In genomic region chr1:5915587-5916571, GRCh38 we compare ENCODE assay signal across 8 cellular contexts.
DNase-seq lines count a peak whose midpoint lies in the region; ATAC-seq, FAIRE-seq and TF ChIP-seq lines count a peak whose summit lies in the region.

No MANE protein-coding gene starts in this region.

- intact Hi-C loops in kidney (cut with DNase I), result no loop called here

- H3K27ac ChIP-seq in BLaER1 treated with 17β-estradiol and CSF1 and Interleukin-3, amounts not matched to agents 10 nM and 100 nM, result peak overlapping the region in 1 of 11 experiments; percentile 8; a peak in 1 of 22 replicates
- H3K27ac ChIP-seq in kidney (ENCODE audit: low read depth in 2 of 2, low read length in 2 of 2), result no peak overlapping the region

- peak; percentile 75 for FAIRE-seq in GM19239 (lab: Jason Lieb, UNC)
- FAIRE-seq in kidney (lab: Jason Lieb, UNC), result peak; percentile 78

- H3K36me3 Mint-ChIP-seq in stimulated activated naive B cell treated with anti-CD40 and anti-IgM and Interleukin-4, amounts not matched to agents 10 μg/mL and 1 μg/mL and 100 μg/mL, for 72 hours, result peaks cover 5 to 17% of the 10 kb centered on the region in 2 donors

- H3K4me3 ChIP-seq in BLaER1 treated with 17β-estradiol and CSF1 and Interleukin-3, amounts not matched to agents 10 nM and 100 nM, result no peak overlapping the region
- H3K4me3 ChIP-seq in cardiac fibroblast (replicated peaks in 1 of 2; ENCODE audit: low read depth in 2 of 2, low read length in 2 of 2) (no peak overlapping the region), kidney (ENCODE audit: low read length in 2 of 2) (no peak overlapping the region)

- DNase-seq in GM19239 (ENCODE audit: insufficient read length, low spot score) (peak; percentile 46), RPMI8226 (peak; percentile 54), cardiac fibroblast (ENCODE audit: low read depth in 2 of 2) (peak; percentile 66 to 73), kidney (no peak), NCI-H1048 (lab: John Stamatoyannopoulos, UW) (no peak)
- no peak for DNase-seq in stimulated activated naive B cell treated with anti-CD40 and anti-IgM and Interleukin-4, amounts not matched to agents 10 μg/mL and 1 μg/mL and 100 μg/mL, for 72 hours

- H3K27ac Mint-ChIP-seq in stimulated activated naive B cell treated with anti-CD40 and anti-IgM and Interleukin-4, amounts not matched to agents 10 μg/mL and 1 μg/mL and 100 μg/mL, for 72 hours, result no peak overlapping the region

- peaks cover 0 to 36% (median 21%) of the 10 kb centered on the region in 10 experiments; a peak in 15 of 20 replicates for H3K4me1 ChIP-seq in BLaER1 treated with 17β-estradiol and CSF1 and Interleukin-3, amounts not matched to agents 10 nM and 100 nM
- peaks cover 8% of the 10 kb centered on the region in 2 donors for H3K4me1 ChIP-seq in kidney (ENCODE audit: control insufficient read depth in 1 of 2, insufficient read depth in 1 of 2, low read depth in 1 of 2, low read length in 2 of 2)

- H4K20me1 ChIP-seq in BLaER1 treated with 17β-estradiol and CSF1 and Interleukin-3, amounts not matched to agents 10 nM and 100 nM, result peaks cover 0 to 31% (median 0%) of the 10 kb centered on the region in 11 experiments; a peak in 5 of 22 replicates

- peaks cover 0 to 6% (median 0%) of the 10 kb centered on the region in 11 experiments; a peak in 3 of 22 replicates for H3K36me3 ChIP-seq in BLaER1 treated with 17β-estradiol and CSF1 and Interleukin-3, amounts not matched to agents 10 nM and 100 nM
- H3K36me3 ChIP-seq in kidney (ENCODE audit: control insufficient read depth in 1 of 2, insufficient read depth in 2 of 2, low read length in 2 of 2), result no peaks in the 10 kb centered on the region

- no peaks in the 10 kb centered on the region for H3K27me3 ChIP-seq in BLaER1 treated with 17β-estradiol and CSF1 and Interleukin-3, amounts not matched to agents 10 nM and 100 nM

- H3K27me3 Mint-ChIP-seq in stimulated activated naive B cell treated with anti-CD40 and anti-IgM and Interleukin-4, amounts not matched to agents 10 μg/mL and 1 μg/mL and 100 μg/mL, for 72 hours, result no peaks in the 10 kb centered on the region

- peaks cover 6 to 10% of the 10 kb centered on the region in 2 donors for H3K4me1 Mint-ChIP-seq in stimulated activated naive B cell treated with anti-CD40 and anti-IgM and Interleukin-4, amounts not matched to agents 10 μg/mL and 1 μg/mL and 100 μg/mL, for 72 hours

- no peaks in the 10 kb centered on the region for H3K9me3 Mint-ChIP-seq in stimulated activated naive B cell treated with anti-CD40 and anti-IgM and Interleukin-4, amounts not matched to agents 10 μg/mL and 1 μg/mL and 100 μg/mL, for 72 hours

- H3K4me3 Mint-ChIP-seq in stimulated activated naive B cell treated with anti-CD40 and anti-IgM and Interleukin-4, amounts not matched to agents 10 μg/mL and 1 μg/mL and 100 μg/mL, for 72 hours, result no peak overlapping the region

- ATAC-seq in stimulated activated naive B cell treated with anti-CD40 and anti-IgM and Interleukin-4, amounts not matched to agents 10 μg/mL and 1 μg/mL and 100 μg/mL, for 72 hours (replicated peaks), result peak; percentile 75 to 76
- no peak for ATAC-seq in HG03439 (IDR thresholded peaks at IDR 0.05; ENCODE audit: unreplicated experiment)

- peak; percentile 70 for TF ChIP-seq CTCF in cardiac fibroblast (IDR thresholded peaks at IDR 0.05; ENCODE audit: low read depth, low read length)
- peak; percentile 56 for TF ChIP-seq CTCF in kidney (IDR thresholded peaks at IDR 0.05; ENCODE audit: borderline replicate concordance, extremely low read depth, insufficient read depth)

- H3K9me3 ChIP-seq in BLaER1 treated with 17β-estradiol and CSF1 and Interleukin-3, amounts not matched to agents 10 nM and 100 nM (replicated peaks in 1 of 11), result no peaks in the 10 kb centered on the region
- H3K9me3 ChIP-seq in kidney (ENCODE audit: control insufficient read depth in 1 of 2, low read length in 2 of 2), result no peaks in the 10 kb centered on the region

- H3K9ac ChIP-seq in BLaER1 treated with 17β-estradiol and CSF1 and Interleukin-3, amounts not matched to agents 10 nM and 100 nM, result peak overlapping the region in 4 of 11 experiments; percentile 7 to 55 (median 21); a peak in 3 of 22 replicates
- H3K9ac ChIP-seq in kidney (ENCODE audit: low read length in 2 of 2), result no peak overlapping the region

- peak overlapping the region in 8 of 11 experiments; percentile 28 to 61 (median 49); a peak in 14 of 22 replicates for H3K4me2 ChIP-seq in BLaER1 treated with 17β-estradiol and CSF1 and Interleukin-3, amounts not matched to agents 10 nM and 100 nM

Comparison
In these comparisons a context has a peak if more than half of its experiments do, and no peak if none do; other contexts are left out.
1. DNase-seq: peak in GM19239 (single experiment), RPMI8226 (single experiment) and cardiac fibroblast (2 of 2); none in kidney (single experiment), stimulated activated naive B cell treated with anti-CD40 and anti-IgM and Interleukin-4, amounts not matched to agents 10 μg/mL and 1 μg/mL and 100 μg/mL, for 72 hours (single experiment) and NCI-H1048 (single experiment).